In genomic region chr18:22489694-22490093, GRCh38 we compare ENCODE assay signal across 23 cellular contexts.
DNase-seq lines count a peak whose midpoint lies in the region; ATAC-seq and TF ChIP-seq lines count a peak whose summit lies in the region.
"Had no signal": no experiment of that assay in that cellular context is flagged by ENCODE, and none has a peak within 500 bp of the region (broad histone marks: within the 10 kb centered on the region; RNA-seq: fewer than 3 reads in every experiment).

No MANE protein-coding gene starts in this region.

- H3K27me3 Mint-ChIP-seq in nephron progenitor cell (ENCODE audit: low read depth, poor library complexity): peaks cover 5% of the 10 kb centered on the region

- H3K4me3 ChIP-seq in LNCaP clone FGC (ENCODE audit: low read depth, low read length) (no peak overlapping the region), fibroblast of mammary gland (ENCODE audit: control insufficient read depth, low read depth, low read length) (no peak overlapping the region), mucosa of descending colon (no peak overlapping the region)
- H3K4me3 ChIP-seq: esophagus squamous epithelium, heart left ventricle had no signal

- DNase-seq in DMS53 (lab: John Stamatoyannopoulos, UW) (peak; percentile 58), LNCaP clone FGC (ENCODE audit: low read depth) (peak; percentile 71), fibroblast of mammary gland (ENCODE audit: low read depth) (peak; percentile 19), mucosa of descending colon (peak in 1 of 3 donors; percentile 35), nephron progenitor cell (no peak), medulla oblongata (ENCODE audit: extremely low spot score) (no peak), NCI-H524 (lab: John Stamatoyannopoulos, UW) (no peak), GF-D8 (lab: John Stamatoyannopoulos, UW) (no peak)
- DNase-seq: ACHN; activated CD4-positive, alpha-beta T cell treated with anti-CD3 and anti-CD28 coated beads, Interleukin-2, amount 50 U/mL, for 4 hours; activated naive CD4-positive, alpha-beta T cell; activated T-cell treated with anti-CD3 and anti-CD28 coated beads for 4 hours; esophagus squamous epithelium; heart left ventricle; immature natural killer cell; NCI-H1105 treated with DMSO at 0.1 percent for 48 hours; NCI-H2081 treated with DMSO at 0.1 percent for 48 hours; NCI-H524 treated with DMSO at 0.1 percent for 48 hours; retina; SHP77 had no signal

- peak; percentile 97 for ATAC-seq in mucosa of descending colon
- ATAC-seq: heart left ventricle had no signal

- peaks cover 4% of the 10 kb centered on the region for H3K4me1 ChIP-seq in mucosa of descending colon (ENCODE audit: low read depth)
- H3K4me1 ChIP-seq: esophagus squamous epithelium had no signal

- TF ChIP-seq CTCF in LNCaP clone FGC (IDR thresholded peaks at IDR 0.05; ENCODE audit: control insufficient read depth, extremely low read depth, insufficient read depth) (no peak), fibroblast of mammary gland (conservative IDR thresholded peaks at IDR 0.05; ENCODE audit: control insufficient read depth, insufficient read depth, low read depth, low read length) (no peak), mucosa of descending colon (IDR thresholded peaks at IDR 0.05) (no peak), nephron progenitor cell (IDR thresholded peaks at IDR 0.05) (no peak)

- no peaks in the 10 kb centered on the region for H3K36me3 ChIP-seq in mucosa of descending colon (ENCODE audit: low read depth)
- H3K36me3 ChIP-seq: esophagus squamous epithelium, heart left ventricle had no signal

- H3K9me3 Mint-ChIP-seq in nephron progenitor cell: no peaks in the 10 kb centered on the region
- H3K9me3 Mint-ChIP-seq: central memory CD8-positive, alpha-beta T cell; immature natural killer cell; mesothelial cell of epicardium had no signal

- no peak overlapping the region for H3K4me3 Mint-ChIP-seq in nephron progenitor cell
- H3K4me3 Mint-ChIP-seq: CD14-positive monocyte; central memory CD8-positive, alpha-beta T cell; immature natural killer cell; mesothelial cell of epicardium had no signal

- peaks cover 28% of the 10 kb centered on the region for H3K4me1 Mint-ChIP-seq in nephron progenitor cell
- H3K4me1 Mint-ChIP-seq: CD14-positive monocyte; central memory CD8-positive, alpha-beta T cell had no signal

- H3K36me3 Mint-ChIP-seq in nephron progenitor cell (ENCODE audit: low read depth): no peaks in the 10 kb centered on the region
- H3K36me3 Mint-ChIP-seq: CD14-positive monocyte, mesothelial cell of epicardium had no signal

- H3K9me3 ChIP-seq in mucosa of descending colon: no peaks in the 10 kb centered on the region
- H3K9me3 ChIP-seq: esophagus squamous epithelium, heart left ventricle had no signal

- intact Hi-C loops in mucosa of descending colon (cut with DNase I, micrococcal nuclease): no loop called here

- H3K27ac Mint-ChIP-seq in nephron progenitor cell: no peak overlapping the region
- H3K27ac Mint-ChIP-seq: CD14-positive monocyte, immature natural killer cell, mesothelial cell of epicardium had no signal

Comparison
In these comparisons a context has a peak if more than half of its experiments do, and no peak if none do; other contexts are left out.
1. DNase-seq: peak in DMS53 (single experiment), LNCaP clone FGC (single experiment) and fibroblast of mammary gland (single experiment); none in nephron progenitor cell (single experiment), medulla oblongata (single experiment), NCI-H524 (0 of 2) and GF-D8 (single experiment).